1 cellular context compared by ENCODE assay signal in genomic region chr4:92421920-92422319, GRCh38.
TF ChIP-seq lines count a peak whose summit lies in the region.

No MANE protein-coding gene starts in this region.

TF ChIP-seq in GM23338, 12 proteins besides CTCF, POLR2A, EP300 and RAD21 (continued from another document):
- TF ChIP-seq ZNF462 (CRISPR knock-in tag; IDR thresholded peaks at IDR 0.05) (no peak), EZH2 (IDR thresholded peaks at IDR 0.05; ENCODE audit: low read depth, unreplicated experiment) (no peak)
